8 cellular contexts compared by ENCODE assay signal in the genomic region with DNA sequence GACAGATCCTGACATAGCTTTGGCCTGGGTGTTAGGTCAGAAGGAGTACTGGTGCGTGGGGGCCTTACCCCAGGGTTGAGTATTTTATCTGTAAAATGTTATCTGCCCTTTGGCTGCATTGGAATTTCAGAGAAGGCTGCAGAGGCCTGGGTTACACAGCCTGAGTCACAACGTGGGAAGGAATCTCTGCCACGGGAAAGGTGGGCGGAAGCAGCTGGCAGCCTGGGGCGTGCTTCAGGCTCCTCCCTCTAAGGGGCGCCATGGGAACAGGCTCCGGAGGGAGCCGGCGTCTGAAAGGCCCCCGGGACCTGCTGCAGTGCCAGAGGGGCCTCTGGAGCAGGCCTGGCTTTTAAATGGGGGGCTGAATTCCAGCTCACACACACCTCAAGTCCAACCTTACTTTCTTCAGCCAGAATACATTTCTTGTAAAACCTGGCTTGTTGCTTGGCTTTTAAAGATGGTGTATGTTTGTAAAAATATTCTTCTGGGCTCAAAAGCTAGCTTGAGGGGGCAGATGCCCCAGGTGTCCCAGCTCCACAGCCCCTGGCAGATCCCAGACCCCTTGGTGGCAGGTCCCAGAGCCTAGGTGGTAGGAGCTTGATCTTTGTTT.
DNase-seq lines count a peak whose midpoint lies in the region; ATAC-seq and TF ChIP-seq lines count a peak whose summit lies in the region.

No MANE protein-coding gene starts in this region.

- H3K4me3 Mint-ChIP-seq in Calu3 (ENCODE audit: low read depth, unreplicated experiment): no peak overlapping the region
- H3K4me3 Mint-ChIP-seq in stimulated activated effector memory CD8-positive, alpha-beta T cell treated with anti-CD3 and anti-CD28 coated beads, Interleukin-12 subunit alpha, Interleukin-12 subunit beta, amount 100 ng/mL, for 72 hours: no peak overlapping the region

- H3K9me3 Mint-ChIP-seq in Calu3 (ENCODE audit: low read depth, unreplicated experiment): no peaks in the 10 kb centered on the region
- H3K9me3 Mint-ChIP-seq in stimulated activated effector memory CD8-positive, alpha-beta T cell treated with anti-CD3 and anti-CD28 coated beads, Interleukin-12 subunit alpha, Interleukin-12 subunit beta, amount 100 ng/mL, for 72 hours: no peaks in the 10 kb centered on the region

- no peak for TF ChIP-seq CTCF in Calu3 (IDR thresholded peaks at IDR 0.05; ENCODE audit: unreplicated experiment)

- BruUV-seq in Calu3 (replicated peaks; lab: Mats Ljungman, UMichigan): no TSS peak

- intact Hi-C loops in Calu3 (cut with micrococcal nuclease; ENCODE audit: unreplicated experiment): no loop called here
- intact Hi-C loops in left ventricle myocardium superior (cut with micrococcal nuclease): no loop called here

- CTCF ChIA-PET in Calu3 (lab: Charles Lee): interaction anchor here (0.6 to 2.1 kb wide), 2 partner anchors 16 to 309 kb away, joined by 4 to 7 read pairs; no protein-coding TSS in a partner anchor

- peaks cover 8% of the 10 kb centered on the region for H3K4me1 Mint-ChIP-seq in Calu3 (ENCODE audit: low read depth, unreplicated experiment)
- H3K4me1 Mint-ChIP-seq in stimulated activated effector memory CD8-positive, alpha-beta T cell treated with anti-CD3 and anti-CD28 coated beads, Interleukin-12 subunit alpha, Interleukin-12 subunit beta, amount 100 ng/mL, for 72 hours: peaks cover 22% of the 10 kb centered on the region

- DNase-seq in Calu3: peak; percentile 49
- DNase-seq in HS-27A (ENCODE audit: low read depth): peak; percentile 33
- peak; percentile 29 for DNase-seq in activated T-cell treated with anti-CD3 and anti-CD28 coated beads for 4 hours
- DNase-seq in left ventricle myocardium superior: no peak
- no peak for DNase-seq in stimulated activated effector memory CD8-positive, alpha-beta T cell treated with anti-CD3 and anti-CD28 coated beads, Interleukin-12 subunit alpha, Interleukin-12 subunit beta, amount 100 ng/mL, for 72 hours (ENCODE audit: low spot score in 2 of 2)
- DNase-seq in cerebellum (ENCODE audit: low spot score): no peak

- peak overlapping the region; percentile 40 for H3K27ac Mint-ChIP-seq in Calu3 (ENCODE audit: unreplicated experiment)
- H3K27ac Mint-ChIP-seq in stimulated activated effector memory CD8-positive, alpha-beta T cell treated with anti-CD3 and anti-CD28 coated beads, Interleukin-12 subunit alpha, Interleukin-12 subunit beta, amount 100 ng/mL, for 72 hours: peak overlapping the region; percentile 24

- no peaks in the 10 kb centered on the region for H3K27me3 Mint-ChIP-seq in Calu3 (ENCODE audit: unreplicated experiment)

- H3K36me3 Mint-ChIP-seq in Calu3 (ENCODE audit: insufficient read depth, unreplicated experiment): peaks cover 12% of the 10 kb centered on the region
- peaks cover 32% of the 10 kb centered on the region for H3K36me3 Mint-ChIP-seq in stimulated activated effector memory CD8-positive, alpha-beta T cell treated with anti-CD3 and anti-CD28 coated beads, Interleukin-12 subunit alpha, Interleukin-12 subunit beta, amount 100 ng/mL, for 72 hours

- ATAC-seq in left ventricle myocardium superior (peak; percentile 42), GM18873 (IDR thresholded peaks at IDR 0.05; ENCODE audit: low FRiP score, unreplicated experiment) (no peak), GM19324 (IDR thresholded peaks at IDR 0.05; ENCODE audit: low FRiP score, unreplicated experiment) (no peak)
- ATAC-seq in stimulated activated effector memory CD8-positive, alpha-beta T cell treated with anti-CD3 and anti-CD28 coated beads, Interleukin-12 subunit alpha, Interleukin-12 subunit beta, amount 100 ng/mL, for 72 hours: peak; percentile 51

Comparison
In these comparisons a context has a peak if more than half of its experiments do, and no peak if none do; other contexts are left out.
1. DNase-seq: peak in Calu3 (single experiment), HS-27A (single experiment) and activated T-cell treated with anti-CD3 and anti-CD28 coated beads for 4 hours (single experiment); none in left ventricle myocardium superior (single experiment), stimulated activated effector memory CD8-positive, alpha-beta T cell treated with anti-CD3 and anti-CD28 coated beads, Interleukin-12 subunit alpha, Interleukin-12 subunit beta, amount 100 ng/mL, for 72 hours (0 of 2) and cerebellum (single experiment).
2. ATAC-seq: peak in left ventricle myocardium superior (single experiment) and stimulated activated effector memory CD8-positive, alpha-beta T cell treated with anti-CD3 and anti-CD28 coated beads, Interleukin-12 subunit alpha, Interleukin-12 subunit beta, amount 100 ng/mL, for 72 hours (single experiment); none in GM18873 (single experiment) and GM19324 (single experiment).